ENCODE assay signal across 1 cellular context in the genomic region with DNA sequence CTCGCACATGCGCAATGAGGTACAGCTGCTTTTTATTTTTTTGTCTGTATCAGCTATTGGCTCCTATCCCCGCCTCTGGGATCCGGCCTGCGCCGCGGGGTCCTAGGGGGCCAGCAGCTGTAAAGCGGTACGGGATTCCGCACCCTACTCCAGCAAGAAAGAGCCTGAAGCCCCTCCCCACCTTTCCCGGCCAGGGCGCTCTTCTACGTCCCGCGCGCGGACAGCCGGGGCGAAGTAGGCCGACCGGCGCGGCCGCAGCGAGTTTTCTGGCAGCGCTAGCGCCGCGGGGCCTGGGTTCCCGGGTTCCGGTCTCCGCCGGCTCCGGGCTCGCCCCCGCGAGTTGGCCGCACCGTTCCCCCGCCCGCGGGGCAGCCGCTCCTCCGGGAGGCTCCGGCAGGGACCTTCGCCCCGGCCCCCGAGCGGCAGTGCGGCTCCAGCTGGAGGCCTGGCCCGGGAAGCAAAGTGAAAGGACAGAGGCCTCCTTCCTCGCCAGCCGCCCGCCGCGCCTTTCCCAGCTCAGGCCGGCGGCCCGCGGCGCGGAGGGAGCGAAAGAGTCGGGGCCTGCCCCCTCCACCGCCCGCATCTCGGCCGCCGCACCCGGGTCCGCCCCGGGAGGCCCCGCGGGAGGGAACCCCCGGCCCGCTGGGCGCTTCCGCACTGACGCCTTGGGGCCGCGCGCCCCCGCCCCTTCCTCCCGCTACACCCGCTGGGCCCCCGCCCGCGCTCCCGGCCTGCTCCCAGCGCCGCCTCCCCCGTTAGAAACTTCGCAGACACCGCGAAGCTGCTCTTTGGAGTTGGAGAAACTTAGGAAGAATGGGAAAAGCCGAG.
A peak's percentile ranks its signal among the peaks of the same experiment; 100 is the strongest.
TF ChIP-seq lines count a peak whose summit lies in the region.

No MANE protein-coding gene starts in this region.

TF ChIP-seq in K562, 482 proteins besides CTCF, POLR2A, EP300 and RAD21 (continued from another document and continues in another):
- TF ChIP-seq, protein P1, sequence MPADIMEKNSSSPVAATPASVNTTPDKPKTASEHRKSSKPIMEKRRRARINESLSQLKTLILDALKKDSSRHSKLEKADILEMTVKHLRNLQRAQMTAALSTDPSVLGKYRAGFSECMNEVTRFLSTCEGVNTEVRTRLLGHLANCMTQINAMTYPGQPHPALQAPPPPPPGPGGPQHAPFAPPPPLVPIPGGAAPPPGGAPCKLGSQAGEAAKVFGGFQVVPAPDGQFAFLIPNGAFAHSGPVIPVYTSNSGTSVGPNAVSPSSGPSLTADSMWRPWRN (IDR thresholded peaks at IDR 0.05; ENCODE audit: low read depth): no peak
- TF ChIP-seq THRAP3 (IDR thresholded peaks at IDR 0.05; ENCODE audit: borderline replicate concordance): no peak
- no peak for TF ChIP-seq ZNF778 (CRISPR knock-in tag; IDR thresholded peaks at IDR 0.05)
- TF ChIP-seq ZBTB43 (CRISPR knock-in tag; IDR thresholded peaks at IDR 0.05): no peak
- no peak for TF ChIP-seq HNRNPK (IDR thresholded peaks at IDR 0.05; ENCODE audit: low read depth, low read length, poor library complexity, severe bottlenecking)
- 0 out of 4 replicates have a peak, but pooled peaks of 1 of the 2 experiments have one; percentile 26 for TF ChIP-seq KDM4B (IDR thresholded peaks at IDR 0.05; ENCODE audit: borderline replicate concordance in 2 of 2, low read depth in 1 of 2)
- TF ChIP-seq ZNF184 (CRISPR knock-in tag; IDR thresholded peaks at IDR 0.05): no peak
- no peak for TF ChIP-seq SRSF3 (IDR thresholded peaks at IDR 0.05; ENCODE audit: insufficient read depth, low read length)
- no peak for TF ChIP-seq ESRRA (IDR thresholded peaks at IDR 0.05; ENCODE audit: borderline replicate concordance, low read depth)
- TF ChIP-seq STAT5A (IDR thresholded peaks at IDR 0.05; ENCODE audit: borderline replicate concordance, low read length): no peak
- TF ChIP-seq ZBED1 (IDR thresholded peaks at IDR 0.05): 0 out of 2 replicates have a peak, but pooled peaks have one; percentile 31
- TF ChIP-seq, protein P2, sequence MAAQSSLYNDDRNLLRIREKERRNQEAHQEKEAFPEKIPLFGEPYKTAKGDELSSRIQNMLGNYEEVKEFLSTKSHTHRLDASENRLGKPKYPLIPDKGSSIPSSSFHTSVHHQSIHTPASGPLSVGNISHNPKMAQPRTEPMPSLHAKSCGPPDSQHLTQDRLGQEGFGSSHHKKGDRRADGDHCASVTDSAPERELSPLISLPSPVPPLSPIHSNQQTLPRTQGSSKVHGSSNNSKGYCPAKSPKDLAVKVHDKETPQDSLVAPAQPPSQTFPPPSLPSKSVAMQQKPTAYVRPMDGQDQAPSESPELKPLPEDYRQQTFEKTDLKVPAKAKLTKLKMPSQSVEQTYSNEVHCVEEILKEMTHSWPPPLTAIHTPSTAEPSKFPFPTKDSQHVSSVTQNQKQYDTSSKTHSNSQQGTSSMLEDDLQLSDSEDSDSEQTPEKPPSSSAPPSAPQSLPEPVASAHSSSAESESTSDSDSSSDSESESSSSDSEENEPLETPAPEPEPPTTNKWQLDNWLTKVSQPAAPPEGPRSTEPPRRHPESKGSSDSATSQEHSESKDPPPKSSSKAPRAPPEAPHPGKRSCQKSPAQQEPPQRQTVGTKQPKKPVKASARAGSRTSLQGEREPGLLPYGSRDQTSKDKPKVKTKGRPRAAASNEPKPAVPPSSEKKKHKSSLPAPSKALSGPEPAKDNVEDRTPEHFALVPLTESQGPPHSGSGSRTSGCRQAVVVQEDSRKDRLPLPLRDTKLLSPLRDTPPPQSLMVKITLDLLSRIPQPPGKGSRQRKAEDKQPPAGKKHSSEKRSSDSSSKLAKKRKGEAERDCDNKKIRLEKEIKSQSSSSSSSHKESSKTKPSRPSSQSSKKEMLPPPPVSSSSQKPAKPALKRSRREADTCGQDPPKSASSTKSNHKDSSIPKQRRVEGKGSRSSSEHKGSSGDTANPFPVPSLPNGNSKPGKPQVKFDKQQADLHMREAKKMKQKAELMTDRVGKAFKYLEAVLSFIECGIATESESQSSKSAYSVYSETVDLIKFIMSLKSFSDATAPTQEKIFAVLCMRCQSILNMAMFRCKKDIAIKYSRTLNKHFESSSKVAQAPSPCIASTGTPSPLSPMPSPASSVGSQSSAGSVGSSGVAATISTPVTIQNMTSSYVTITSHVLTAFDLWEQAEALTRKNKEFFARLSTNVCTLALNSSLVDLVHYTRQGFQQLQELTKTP (IDR thresholded peaks at IDR 0.05; ENCODE audit: low read depth in 1 of 2, partially characterized antibody in 2 of 2): peak in 1 of 2 experiments; percentile 17
- no peak for TF ChIP-seq ZNF717 (CRISPR knock-in tag; IDR thresholded peaks at IDR 0.05)
- TF ChIP-seq, protein P3, sequence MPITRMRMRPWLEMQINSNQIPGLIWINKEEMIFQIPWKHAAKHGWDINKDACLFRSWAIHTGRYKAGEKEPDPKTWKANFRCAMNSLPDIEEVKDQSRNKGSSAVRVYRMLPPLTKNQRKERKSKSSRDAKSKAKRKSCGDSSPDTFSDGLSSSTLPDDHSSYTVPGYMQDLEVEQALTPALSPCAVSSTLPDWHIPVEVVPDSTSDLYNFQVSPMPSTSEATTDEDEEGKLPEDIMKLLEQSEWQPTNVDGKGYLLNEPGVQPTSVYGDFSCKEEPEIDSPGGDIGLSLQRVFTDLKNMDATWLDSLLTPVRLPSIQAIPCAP (CRISPR knock-in tag; IDR thresholded peaks at IDR 0.05; ENCODE audit: borderline replicate concordance): no peak
- TF ChIP-seq, protein P4, sequence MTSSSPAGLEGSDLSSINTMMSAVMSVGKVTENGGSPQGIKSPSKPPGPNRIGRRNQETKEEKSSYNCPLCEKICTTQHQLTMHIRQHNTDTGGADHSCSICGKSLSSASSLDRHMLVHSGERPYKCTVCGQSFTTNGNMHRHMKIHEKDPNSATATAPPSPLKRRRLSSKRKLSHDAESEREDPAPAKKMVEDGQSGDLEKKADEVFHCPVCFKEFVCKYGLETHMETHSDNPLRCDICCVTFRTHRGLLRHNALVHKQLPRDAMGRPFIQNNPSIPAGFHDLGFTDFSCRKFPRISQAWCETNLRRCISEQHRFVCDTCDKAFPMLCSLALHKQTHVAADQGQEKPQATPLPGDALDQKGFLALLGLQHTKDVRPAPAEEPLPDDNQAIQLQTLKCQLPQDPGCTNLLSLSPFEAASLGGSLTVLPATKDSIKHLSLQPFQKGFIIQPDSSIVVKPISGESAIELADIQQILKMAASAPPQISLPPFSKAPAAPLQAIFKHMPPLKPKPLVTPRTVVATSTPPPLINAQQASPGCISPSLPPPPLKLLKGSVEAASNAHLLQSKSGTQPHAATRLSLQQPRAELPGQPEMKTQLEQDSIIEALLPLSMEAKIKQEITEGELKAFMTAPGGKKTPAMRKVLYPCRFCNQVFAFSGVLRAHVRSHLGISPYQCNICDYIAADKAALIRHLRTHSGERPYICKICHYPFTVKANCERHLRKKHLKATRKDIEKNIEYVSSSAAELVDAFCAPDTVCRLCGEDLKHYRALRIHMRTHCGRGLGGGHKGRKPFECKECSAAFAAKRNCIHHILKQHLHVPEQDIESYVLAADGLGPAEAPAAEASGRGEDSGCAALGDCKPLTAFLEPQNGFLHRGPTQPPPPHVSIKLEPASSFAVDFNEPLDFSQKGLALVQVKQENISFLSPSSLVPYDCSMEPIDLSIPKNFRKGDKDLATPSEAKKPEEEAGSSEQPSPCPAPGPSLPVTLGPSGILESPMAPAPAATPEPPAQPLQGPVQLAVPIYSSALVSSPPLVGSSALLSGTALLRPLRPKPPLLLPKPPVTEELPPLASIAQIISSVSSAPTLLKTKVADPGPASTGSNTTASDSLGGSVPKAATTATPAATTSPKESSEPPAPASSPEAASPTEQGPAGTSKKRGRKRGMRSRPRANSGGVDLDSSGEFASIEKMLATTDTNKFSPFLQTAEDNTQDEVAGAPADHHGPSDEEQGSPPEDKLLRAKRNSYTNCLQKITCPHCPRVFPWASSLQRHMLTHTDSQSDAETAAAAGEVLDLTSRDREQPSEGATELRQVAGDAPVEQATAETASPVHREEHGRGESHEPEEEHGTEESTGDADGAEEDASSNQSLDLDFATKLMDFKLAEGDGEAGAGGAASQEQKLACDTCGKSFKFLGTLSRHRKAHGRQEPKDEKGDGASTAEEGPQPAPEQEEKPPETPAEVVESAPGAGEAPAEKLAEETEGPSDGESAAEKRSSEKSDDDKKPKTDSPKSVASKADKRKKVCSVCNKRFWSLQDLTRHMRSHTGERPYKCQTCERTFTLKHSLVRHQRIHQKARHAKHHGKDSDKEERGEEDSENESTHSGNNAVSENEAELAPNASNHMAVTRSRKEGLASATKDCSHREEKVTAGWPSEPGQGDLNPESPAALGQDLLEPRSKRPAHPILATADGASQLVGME (CRISPR knock-in tag; IDR thresholded peaks at IDR 0.05): no peak
- peak; percentile 58; the same call in 1 of the 2 replicates for TF ChIP-seq FOXM1 (IDR thresholded peaks at IDR 0.05; ENCODE audit: low read depth)
- 0 out of 2 replicates have a peak, but pooled peaks have one; percentile 35 for TF ChIP-seq FOXM1 (CRISPR knock-in tag; IDR thresholded peaks at IDR 0.05; ENCODE audit: low read depth)
- no peak for TF ChIP-seq ZNF174 (CRISPR knock-in tag; IDR thresholded peaks at IDR 0.05)
- peak; percentile 22; the same call in 1 of the 2 replicates for TF ChIP-seq PRMT5 (CRISPR knock-in tag; IDR thresholded peaks at IDR 0.05)
- no peak for TF ChIP-seq ZNF668 (CRISPR knock-in tag; IDR thresholded peaks at IDR 0.05)
- no peak for TF ChIP-seq ELK3 (CRISPR knock-in tag; IDR thresholded peaks at IDR 0.05)
- peak; percentile 77; the same call in 1 of the 2 replicates for TF ChIP-seq ILF3 (IDR thresholded peaks at IDR 0.05; ENCODE audit: borderline replicate concordance)
- no peak for TF ChIP-seq SNRNP70 (optimal IDR thresholded peaks at IDR 0.05; ENCODE audit: low read depth, low read length)
- no peak for TF ChIP-seq CEBPB (tag; IDR thresholded peaks at IDR 0.05)
- peak; percentile 97 for TF ChIP-seq ZFX (CRISPR knock-in tag; IDR thresholded peaks at IDR 0.05)
- peak; percentile 48 for TF ChIP-seq EP400 (IDR thresholded peaks at IDR 0.05)
- no peak for TF ChIP-seq SMARCA5 (IDR thresholded peaks at IDR 0.05)
- no peak for TF ChIP-seq TEAD1 (CRISPR knock-in tag; IDR thresholded peaks at IDR 0.05)
- no peak for TF ChIP-seq RBM15 (IDR thresholded peaks at IDR 0.05; ENCODE audit: insufficient read depth, low read length)
- 0 out of 2 replicates have a peak, but pooled peaks have one; percentile 25 for TF ChIP-seq SAFB (IDR thresholded peaks at IDR 0.05; ENCODE audit: borderline replicate concordance, low read depth, low read length)
- no peak for TF ChIP-seq ZNF699 (CRISPR knock-in tag; IDR thresholded peaks at IDR 0.05; ENCODE audit: insufficient replicate concordance)
- TF ChIP-seq SIX5 (IDR thresholded peaks at IDR 0.05; ENCODE audit: borderline replicate concordance in 1 of 2, insufficient read depth in 1 of 2, low read depth in 1 of 2, low read length in 2 of 2): no peak
- no peak for TF ChIP-seq HDAC6 (IDR thresholded peaks at IDR 0.05; ENCODE audit: low read depth, low read length)
- TF ChIP-seq BMI1 (IDR thresholded peaks at IDR 0.05; ENCODE audit: low read length): no peak
- TF ChIP-seq ZNF551 (CRISPR knock-in tag; IDR thresholded peaks at IDR 0.05): no peak
- no peak for TF ChIP-seq ZFP1 (CRISPR knock-in tag; IDR thresholded peaks at IDR 0.05)
- no peak for TF ChIP-seq ZNF445 (CRISPR knock-in tag; IDR thresholded peaks at IDR 0.05; ENCODE audit: low read depth)
- TF ChIP-seq TGIF2 (CRISPR knock-in tag; IDR thresholded peaks at IDR 0.05): no peak
- TF ChIP-seq ZFP91 (CRISPR knock-in tag; IDR thresholded peaks at IDR 0.05): 0 out of 2 replicates have a peak, but pooled peaks have one; percentile 2
- no peak for TF ChIP-seq ZNF586 (CRISPR knock-in tag; conservative IDR thresholded peaks at IDR 0.05)
- TF ChIP-seq NFYB (IDR thresholded peaks at IDR 0.05; ENCODE audit: extremely low read depth, insufficient read length): no peak
- no peak for TF ChIP-seq ZHX1 (conservative IDR thresholded peaks at IDR 0.05; ENCODE audit: low read length)
